In the genomic region with DNA sequence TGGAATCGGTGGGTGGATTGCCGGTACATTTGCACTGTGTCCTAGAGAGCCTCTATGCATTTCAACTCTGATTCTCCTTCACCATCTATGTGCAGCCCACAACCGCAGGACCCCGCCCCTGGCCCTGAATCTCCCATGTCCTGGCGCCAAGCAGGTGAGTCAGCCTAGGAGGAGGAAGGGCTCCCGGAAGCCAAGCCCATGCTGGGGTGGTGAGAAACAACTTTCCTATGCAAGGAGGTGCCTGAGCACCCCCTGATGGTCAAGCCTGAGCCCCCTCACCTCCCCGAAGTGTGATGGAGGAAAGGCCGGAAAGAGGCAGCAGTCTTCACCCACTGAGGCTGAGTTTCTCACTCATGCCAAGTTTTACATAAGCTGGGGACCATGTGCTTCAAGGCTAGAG, we compare ENCODE assay signal across 8 cellular contexts.
DNase-seq lines count a peak whose midpoint lies in the region; ATAC-seq, FAIRE-seq and TF ChIP-seq lines count a peak whose summit lies in the region.
"Not testable (repeated sequence)": the region's sequence is repeated elsewhere in the genome, so short reads cannot be mapped to it uniquely, and the experiment has no call there.

No MANE protein-coding gene starts in this region.

- ATAC-seq in A549 = not testable (repeated sequence)
- ATAC-seq in GM23338 = peak; percentile 61

- not testable (repeated sequence) for FAIRE-seq in A549 (lab: Jason Lieb, UNC); HTR-8/SVneo (lab: Jason Lieb, UNC)
- FAIRE-seq in RCC 7860 (lab: Jason Lieb, UNC) = peak; percentile 67

- H4K20me1 ChIP-seq in GM23338 (replicated peaks; ENCODE audit: insufficient read depth) = not testable (repeated sequence)

- H2AFZ ChIP-seq in GM23338 = not testable (repeated sequence)

- 67% methylated on average over 7 of the region's 8 CpGs for WGBS in A549 (ENCODE audit: missing lambda C conversion rate)

- H3K4me3 Mint-ChIP-seq in GM23338; MCF 10A (ENCODE audit: unreplicated experiment): not testable (repeated sequence)

- H3K36me3 ChIP-seq in GM23338 (ENCODE audit: insufficient read depth) = not testable (repeated sequence)

- not testable (repeated sequence) for H3K9me3 Mint-ChIP-seq in GM23338; MCF 10A (ENCODE audit: unreplicated experiment)

- POLR2A ChIA-PET in A549 (lab: Yijun Ruan, JAX); MCF 10A (lab: Yijun Ruan, JAX): not testable (repeated sequence)

- not testable (repeated sequence) for H3K4me1 Mint-ChIP-seq in GM23338
- H3K4me1 Mint-ChIP-seq in MCF 10A (ENCODE audit: insufficient read depth, unreplicated experiment) = peaks cover 15% of the 10 kb centered on the region

- peak; percentile 29 to 32; a peak in 3 of 5 replicates for TF ChIP-seq RAD21 in A549 (conservative IDR thresholded peaks at IDR 0.05 in 1 of 2, IDR thresholded peaks at IDR 0.05 in 1 of 2)

- not testable (repeated sequence) for H3K4me3 ChIP-seq in A549; GM23338; fibroblast of mammary gland (ENCODE audit: control insufficient read depth, low read depth, low read length)

- intact Hi-C loops in MCF 10A (cut with micrococcal nuclease) = loop anchor here (5.0 kb wide), 1 partner anchor 209 kb away; the partner anchor contains the start of gene ZNF624

- BruUV-seq in MCF 10A (replicated peaks; lab: Mats Ljungman, UMichigan) = not testable (repeated sequence)

- not testable (repeated sequence) for H3F3A ChIP-seq in GM23338 (replicated peaks; ENCODE audit: low read depth)

- TF ChIP-seq CTCF in A549 (IDR thresholded peaks at IDR 0.05); fibroblast of mammary gland (conservative IDR thresholded peaks at IDR 0.05; ENCODE audit: control insufficient read depth, insufficient read depth, low read depth, low read length): not testable (repeated sequence)
- TF ChIP-seq CTCF in GM23338 (conservative IDR thresholded peaks at IDR 0.05; ENCODE audit: low read depth in 2 of 2) = peak; percentile 8 to 54; a peak in 2 of 4 replicates
- TF ChIP-seq CTCF in MCF 10A (IDR thresholded peaks at IDR 0.05; ENCODE audit: unreplicated experiment) = peak; percentile 33

- H3K4me2 ChIP-seq in A549, GM23338: not testable (repeated sequence)

- H3K27ac Mint-ChIP-seq in GM23338; MCF 10A (ENCODE audit: low read depth, unreplicated experiment): not testable (repeated sequence)

- H3K36me3 Mint-ChIP-seq in GM23338 (ENCODE audit: low read depth); MCF 10A (ENCODE audit: insufficient read depth, unreplicated experiment): not testable (repeated sequence)

- not testable (repeated sequence) for H3K79me2 ChIP-seq in GM23338 (replicated peaks; ENCODE audit: insufficient read depth)

- not testable (repeated sequence) for H3K27me3 ChIP-seq in GM23338 (ENCODE audit: insufficient read depth)

- peak overlapping the region in 1 of 2 experiments; percentile 64; a peak in 3 of 6 replicates for H3K27ac ChIP-seq in A549
- H3K27ac ChIP-seq in GM23338 (ENCODE audit: low read depth) = not testable (repeated sequence)

- not testable (repeated sequence) for H3K9me3 ChIP-seq in A549

- not testable (repeated sequence) for TF ChIP-seq EP300 in A549 (IDR thresholded peaks at IDR 0.05)

- H3K9me2 ChIP-seq in GM23338 (ENCODE audit: insufficient read depth) = not testable (repeated sequence)

- CTCF ChIA-PET in A549 (lab: Yijun Ruan, JAX) = not testable (repeated sequence)
- CTCF ChIA-PET in MCF 10A (lab: Yijun Ruan, JAX) = interaction anchor here (1.3 to 1.5 kb wide), 2 partner anchors 274 to 339 kb away, joined by 3 to 4 read pairs; no protein-coding TSS in a partner anchor

- not testable (repeated sequence) for TF ChIP-seq POLR2A in A549 (IDR thresholded peaks at IDR 0.05; ENCODE audit: low read length)

- peaks cover 13% of the 10 kb centered on the region for H3K4me1 ChIP-seq in A549
- not testable (repeated sequence) for H3K4me1 ChIP-seq in GM23338 (ENCODE audit: insufficient read depth)

- peaks cover 13% of the 10 kb centered on the region for H3K27me3 Mint-ChIP-seq in GM23338 (ENCODE audit: insufficient read depth, low read depth, poor library complexity)
- not testable (repeated sequence) for H3K27me3 Mint-ChIP-seq in MCF 10A (ENCODE audit: insufficient read depth, unreplicated experiment)

- peak in 1 of 2 experiments; percentile 44 for DNase-seq in A549 (ENCODE audit: low read depth in 1 of 2, low spot score in 1 of 2)
- peak; percentile 25 for DNase-seq in GM23338 (ENCODE audit: low spot score)
- DNase-seq in HTR-8/SVneo (ENCODE audit: insufficient read length, low spot score) = peak; percentile 29
- peak; percentile 62 for DNase-seq in RCC 7860 (ENCODE audit: low spot score)
- peak; percentile 85 for DNase-seq in MCF 10A (ENCODE audit: unreplicated experiment)
- peak; percentile 6 for DNase-seq in fibroblast of mammary gland (ENCODE audit: low read depth)
- peak; percentile 52 for DNase-seq in kidney tubule cell (ENCODE audit: low spot score)
- peak; percentile 73 for DNase-seq in ureter (ENCODE audit: low spot score)

TF ChIP-seq in A549, 52 proteins besides CTCF, POLR2A, EP300 and RAD21:
- not testable (repeated sequence) for TF ChIP-seq FOSL2 (IDR thresholded peaks at IDR 0.05)
- TF ChIP-seq FOSL2 (CRISPR knock-in tag; IDR thresholded peaks at IDR 0.05) = 0 out of 2 replicates have a peak, but pooled peaks have one; percentile 23
